Comparison of ENCODE assay signal across 22 cellular contexts in the genomic region with DNA sequence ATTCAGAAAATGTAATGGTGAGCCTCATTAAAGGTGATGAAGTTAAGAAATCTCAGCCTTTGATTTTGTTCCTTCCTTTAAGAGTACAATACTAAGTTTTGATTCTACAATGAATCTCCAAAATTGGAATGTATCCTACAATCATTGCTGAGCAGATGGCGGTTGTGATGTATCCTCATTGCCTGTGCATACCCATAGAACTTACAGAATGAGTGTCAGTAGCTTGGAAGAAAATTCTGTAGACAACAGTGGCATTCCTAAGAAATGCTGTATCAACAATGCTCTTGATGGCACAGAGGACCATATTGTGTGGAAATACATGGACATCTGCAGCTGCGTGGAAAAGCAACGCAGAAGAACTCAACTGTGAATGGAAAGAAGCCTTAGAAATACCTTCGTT. TPM values are rescaled to one million over a fixed set of nuclear protein-coding genes. Genes with fewer than 3 reads are reported as not detected.
"Had no signal": no experiment of that assay in that cellular context is flagged by ENCODE, and none has a peak within 500 bp of the region (broad histone marks: within the 10 kb centered on the region; RNA-seq: fewer than 3 reads in every experiment).

No MANE protein-coding gene starts in this region.

- DNase-seq: activated CD4-positive, alpha-beta T cell treated with anti-CD3 and anti-CD28 coated beads for 48 hours; activated CD8-positive, alpha-beta memory T cell treated with anti-CD3 and anti-CD28 coated beads for 24 hours; activated effector memory CD4-positive, alpha-beta T cell treated with Interleukin-2 at 50 U/mL for 16 hours; activated naive CD8-positive, alpha-beta T cell treated with anti-CD3 and anti-CD28 coated beads for 36 hours; adrenal gland; brain microvascular endothelial cell; effector CD4-positive, alpha-beta T cell; foreskin keratinocyte; left ventricle myocardium inferior; mucosa of descending colon; right lobe of liver; stimulated activated CD4-positive, alpha-beta T cell treated with anti-CD3 and anti-CD28 coated beads, Interleukin-2, amount 100 ng/mL, for 48 hours; stimulated activated naive CD4-positive, alpha-beta T cell treated with Interleukin-2 at 50 U/mL for 16 hours; T-helper 17 cell; T1000; upper lobe of left lung; WERI-Rb-1 had no signal

- ATAC-seq: activated CD4-positive, CD25-positive, alpha-beta regulatory T cell treated with anti-CD3 and anti-CD28 coated beads, Interleukin-2, amount 50 U/mL, for 24 hours; right lobe of liver; T-helper 17 cell had no signal

- H3K27ac ChIP-seq: adrenal gland, ascending aorta, brain microvascular endothelial cell, esophagus muscularis mucosa, foreskin keratinocyte, neutrophil, right lobe of liver, vagina, WERI-Rb-1 had no signal

RNA-seq across cellular contexts. Expression of a gene that starts 30.2 kb away (rescaled TPM):
- total RNA-seq: activated naive CD8-positive, alpha-beta T cell treated with anti-CD3 and anti-CD28 coated beads for 36 hours had no signal
